9 cellular contexts compared by ENCODE assay signal in the genomic region with DNA sequence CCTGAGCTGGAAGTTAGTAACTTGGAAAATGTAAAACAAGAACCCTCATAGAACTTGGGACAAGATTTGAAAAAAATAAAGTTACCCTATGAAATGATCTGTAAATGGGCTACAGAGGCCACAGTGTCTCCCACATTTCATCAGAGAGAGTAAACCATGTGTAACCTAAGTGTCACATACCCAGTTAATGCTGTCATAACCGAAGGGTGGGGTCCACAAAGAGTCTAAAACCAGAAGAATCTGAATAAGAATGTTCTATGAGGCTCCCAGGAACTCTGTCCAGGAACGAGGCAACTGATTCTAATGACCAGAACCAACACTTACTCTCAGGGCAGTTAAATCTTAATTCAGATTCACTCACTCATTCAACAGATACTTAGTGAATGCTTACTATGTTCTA. TPM values are rescaled to one million over a fixed set of nuclear protein-coding genes. Genes with fewer than 3 reads are reported as not detected.
DNase-seq lines count a peak whose midpoint lies in the region; ATAC-seq and TF ChIP-seq lines count a peak whose summit lies in the region.
"Had no signal": no experiment of that assay in that cellular context is flagged by ENCODE, and none has a peak within 500 bp of the region (broad histone marks: within the 10 kb centered on the region; RNA-seq: fewer than 3 reads in every experiment).

No MANE protein-coding gene starts in this region.

- no peaks in the 10 kb centered on the region for H3K9me3 Mint-ChIP-seq in stimulated activated naive CD8-positive, alpha-beta T cell treated with anti-CD3 and anti-CD28 coated beads, Interleukin-15, amount 100 ng/mL, for 72 hours

- TF ChIP-seq POLR2A in gastroesophageal sphincter (IDR thresholded peaks at IDR 0.05): no peak

- H3K4me3 Mint-ChIP-seq in stimulated activated naive CD8-positive, alpha-beta T cell treated with anti-CD3 and anti-CD28 coated beads, Interleukin-15, amount 100 ng/mL, for 72 hours: peak overlapping the region; percentile 90 to 97

- peak overlapping the region in 1 of 2 donors; percentile 89 for H3K27ac Mint-ChIP-seq in stimulated activated naive CD8-positive, alpha-beta T cell treated with anti-CD3 and anti-CD28 coated beads, Interleukin-15, amount 100 ng/mL, for 72 hours

- no peaks in the 10 kb centered on the region for H3K9me3 ChIP-seq in gastroesophageal sphincter

- H3K4me3 ChIP-seq in H7 (ENCODE audit: insufficient read depth, low read depth, low read length) (peak overlapping the region; percentile 97), gastroesophageal sphincter (no peak overlapping the region)

- H3K27me3 Mint-ChIP-seq in stimulated activated naive CD8-positive, alpha-beta T cell treated with anti-CD3 and anti-CD28 coated beads, Interleukin-15, amount 100 ng/mL, for 72 hours: no peaks in the 10 kb centered on the region

- H3K27ac ChIP-seq in gastroesophageal sphincter: peak overlapping the region; percentile 92 to 100 (median 99)

- H3K4me1 ChIP-seq in gastroesophageal sphincter: peaks cover 3 to 62% (median 21%) of the 10 kb centered on the region in 3 donors

- H3K27me3 ChIP-seq in H7 (ENCODE audit: control insufficient read depth, insufficient read depth, low read length) (no peaks in the 10 kb centered on the region), gastroesophageal sphincter (no peaks in the 10 kb centered on the region)

- no peak for TF ChIP-seq EP300 in gastroesophageal sphincter (IDR thresholded peaks at IDR 0.05)

- ATAC-seq in gastroesophageal sphincter (no peak), HG03521 (IDR thresholded peaks at IDR 0.05; ENCODE audit: unreplicated experiment) (no peak)
- ATAC-seq in stimulated activated naive CD8-positive, alpha-beta T cell treated with anti-CD3 and anti-CD28 coated beads, Interleukin-15, amount 100 ng/mL, for 72 hours: no peak

- H3K4me1 Mint-ChIP-seq in stimulated activated naive CD8-positive, alpha-beta T cell treated with anti-CD3 and anti-CD28 coated beads, Interleukin-15, amount 100 ng/mL, for 72 hours: peaks cover 62% of the 10 kb centered on the region

- no peak for DNase-seq in H7
- DNase-seq in SW480 (ENCODE audit: low spot score): peak; percentile 80
- no peak for DNase-seq in stimulated activated naive CD8-positive, alpha-beta T cell treated with anti-CD3 and anti-CD28 coated beads, Interleukin-15, amount 100 ng/mL, for 72 hours
- DNase-seq in NCI-H526 (lab: John Stamatoyannopoulos, UW): no peak
- DNase-seq in medulla oblongata (ENCODE audit: extremely low spot score): no peak
- no peak for DNase-seq in NCI-H2227 (lab: John Stamatoyannopoulos, UW; ENCODE audit: unreplicated experiment)

- no peak for TF ChIP-seq CTCF in gastroesophageal sphincter (IDR thresholded peaks at IDR 0.05)

- H3K36me3 ChIP-seq in H7 (replicated peaks; ENCODE audit: control insufficient read depth, insufficient read depth, low read length): no peaks in the 10 kb centered on the region
- H3K36me3 ChIP-seq in gastroesophageal sphincter: no peaks in the 10 kb centered on the region

- 53 to 64% methylated on average over 2 of the region's 2 CpGs for WGBS in gastroesophageal sphincter (ENCODE audit: low coverage in 1 of 2), 2 donors

RNA-seq across cellular contexts. Expression of gene FAM13B, which starts 1.0 kb away (rescaled TPM):
- total RNA-seq in H7 (2014; rRNA removed; shearing (Covaris generic)): 3.8 and 6.9 TPM in 2 replicates
- 100 to 1,000 TPM in 1 of 4 donors, 10 to 100 TPM in 3; 44.1 to 102 (median 76.6) TPM for total RNA-seq in gastroesophageal sphincter

RNA-seq across cellular contexts. Expression of gene WNT8A, which starts 49.9 kb away (rescaled TPM):
- total RNA-seq in H7 (2014; rRNA removed; shearing (Covaris generic)): 7.5 and 13.2 TPM in 2 replicates
- total RNA-seq in gastroesophageal sphincter: not detected
- total RNA-seq: urinary bladder had no signal
